In the genomic region with DNA sequence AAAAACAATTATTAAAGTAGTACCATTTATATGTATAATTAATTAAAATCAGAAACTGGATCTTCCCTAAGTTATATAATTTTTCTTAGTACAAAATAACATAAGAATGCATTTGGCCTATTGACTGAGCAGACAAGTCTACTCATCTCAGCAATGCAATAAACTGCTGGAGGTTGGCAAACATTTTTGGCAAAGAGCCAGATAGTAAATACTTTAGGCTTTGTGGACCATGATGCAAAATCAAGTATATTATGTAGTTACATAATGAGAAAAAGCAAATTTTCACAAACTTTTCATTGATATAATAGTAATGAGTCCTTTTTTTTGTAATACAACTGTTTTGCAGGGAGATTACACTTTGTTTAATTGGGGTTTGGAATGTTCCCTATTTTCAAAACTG, we compare ENCODE assay signal across 13 cellular contexts. TPM values are rescaled to one million over a fixed set of nuclear protein-coding genes. Genes with fewer than 3 reads are reported as not detected.
DNase-seq lines count a peak whose midpoint lies in the region; FAIRE-seq and TF ChIP-seq lines count a peak whose summit lies in the region.
"Had no signal": no experiment of that assay in that cellular context is flagged by ENCODE, and none has a peak within 500 bp of the region (broad histone marks: within the 10 kb centered on the region; RNA-seq: fewer than 3 reads in every experiment).

No MANE protein-coding gene starts in this region.

- no peaks in the 10 kb centered on the region for H3K27me3 ChIP-seq in endothelial cell of umbilical vein (ENCODE audit: control insufficient read depth in 2 of 2, insufficient read depth in 2 of 2, low read length in 2 of 2)
- H3K27me3 ChIP-seq: heart right ventricle had no signal

- H3K27me3 Mint-ChIP-seq in activated CD4-positive, alpha-beta memory T cell treated with anti-CD3 and anti-CD28 coated beads for 36 hours, result no peaks in the 10 kb centered on the region

- H3K9me1 ChIP-seq in endothelial cell of umbilical vein (replicated peaks; ENCODE audit: control insufficient read depth, extremely low read depth, insufficient read depth, low read length), result no peaks in the 10 kb centered on the region

- DNase-seq in NCI-H748 (lab: John Stamatoyannopoulos, UW; ENCODE audit: unreplicated experiment), result peak; percentile 6
- DNase-seq in NCI-H748 treated with DMSO at 0.1 percent for 48 hours (lab: John Stamatoyannopoulos, UW), result no peak
- peak; percentile 14 to 76 for DNase-seq in NCI-H446 (lab: John Stamatoyannopoulos, UW)
- DNase-seq in endothelial cell of umbilical vein (ENCODE audit: low read depth, low spot score), result peak; percentile 10
- peak; percentile 26 for DNase-seq in skeletal muscle cell (ENCODE audit: low read depth)
- no peak for DNase-seq in activated CD4-positive, alpha-beta memory T cell treated with anti-CD3 and anti-CD28 coated beads for 36 hours
- no peak for DNase-seq in HPDE6-E6E7 (ENCODE audit: extremely low spot score)
- DNase-seq in NOMO-1 treated with dmso at 0.1 percent for 144 hours (lab: John Stamatoyannopoulos, UW; ENCODE audit: unreplicated experiment), result no peak
- DNase-seq: AML-193; aorta; heart right ventricle; NCI-H1930; stimulated activated naive CD8-positive, alpha-beta T cell treated with anti-CD3 and anti-CD28 coated beads, Interleukin-15, Interleukin-2, amounts not matched to agents 100 U/mL and 50 U/mL, for 24 hours had no signal

- H3K27ac Mint-ChIP-seq in activated CD4-positive, alpha-beta memory T cell treated with anti-CD3 and anti-CD28 coated beads for 36 hours, result no peak overlapping the region

- H3K4me1 ChIP-seq in endothelial cell of umbilical vein (ENCODE audit: control insufficient read depth, extremely low read depth, insufficient read depth, low read length), result no peaks in the 10 kb centered on the region

- no peak overlapping the region for H3K27ac ChIP-seq in endothelial cell of umbilical vein (ENCODE audit: insufficient read depth, low read depth, low read length)
- H3K27ac ChIP-seq: heart right ventricle had no signal

- POLR2A ChIA-PET in endothelial cell of umbilical vein (lab: Charles Lee), result no interaction called here
- POLR2A ChIA-PET in activated CD4-positive, alpha-beta memory T cell treated with anti-CD3 and anti-CD28 coated beads for 36 hours (lab: Charles Lee), result no interaction called here

- no peaks in the 10 kb centered on the region for H3K79me2 ChIP-seq in endothelial cell of umbilical vein (ENCODE audit: control insufficient read depth, insufficient read depth, low read length)

- H3K4me3 Mint-ChIP-seq in activated CD4-positive, alpha-beta memory T cell treated with anti-CD3 and anti-CD28 coated beads for 36 hours, result no peak overlapping the region

- TF ChIP-seq POLR2A in endothelial cell of umbilical vein (IDR thresholded peaks at IDR 0.05; ENCODE audit: low read depth, low read length), result no peak

- FAIRE-seq in endothelial cell of umbilical vein (lab: Jason Lieb, UNC), result no peak

- BruUV-seq in endothelial cell of umbilical vein (replicated peaks; lab: Mats Ljungman, UMichigan), result no TSS peak

- no peak overlapping the region for H3K4me2 ChIP-seq in endothelial cell of umbilical vein (ENCODE audit: insufficient read depth, low read length)

- dilution Hi-C loops in endothelial cell of umbilical vein (cut with MboI; ENCODE audit: extremely low pct_ligation_motif_present, low sequenced_read_pairs), result no loop called here

- H2AFZ ChIP-seq in endothelial cell of umbilical vein (ENCODE audit: low read depth, low read length), result no peak overlapping the region

- no peaks in the 10 kb centered on the region for H3K9me3 ChIP-seq in endothelial cell of umbilical vein (replicated peaks; ENCODE audit: control insufficient read depth, insufficient read depth, low read length)
- H3K9me3 ChIP-seq: heart right ventricle had no signal

- H3K36me3 Mint-ChIP-seq in activated CD4-positive, alpha-beta memory T cell treated with anti-CD3 and anti-CD28 coated beads for 36 hours, result peaks cover 12% of the 10 kb centered on the region

- H3K4me3 ChIP-seq in endothelial cell of umbilical vein (replicated peaks in 1 of 3; ENCODE audit: insufficient read depth in 1 of 3, low read depth in 1 of 3, low read length in 3 of 3) (no peak overlapping the region), skeletal muscle cell (ENCODE audit: low read depth, low read length) (no peak overlapping the region)
- H3K4me3 ChIP-seq: heart right ventricle had no signal

- peaks cover 6% of the 10 kb centered on the region for H3K4me1 Mint-ChIP-seq in activated CD4-positive, alpha-beta memory T cell treated with anti-CD3 and anti-CD28 coated beads for 36 hours (ENCODE audit: low read depth)

- H4K20me1 ChIP-seq in endothelial cell of umbilical vein (replicated peaks; ENCODE audit: control insufficient read depth, extremely low read depth, insufficient read depth, low read length), result no peaks in the 10 kb centered on the region

- no peaks in the 10 kb centered on the region for H3K9me3 Mint-ChIP-seq in activated CD4-positive, alpha-beta memory T cell treated with anti-CD3 and anti-CD28 coated beads for 36 hours

- H3K36me3 ChIP-seq in endothelial cell of umbilical vein (ENCODE audit: control insufficient read depth in 2 of 2, extremely low read depth in 1 of 2, insufficient read depth in 2 of 2, low read length in 2 of 2), result peaks cover 0 to 6% of the 10 kb centered on the region in 2 experiments

- no peak overlapping the region for H3K9ac ChIP-seq in endothelial cell of umbilical vein (replicated peaks; ENCODE audit: extremely low read depth, insufficient read depth, low read length)

- intact Hi-C loops in endothelial cell of umbilical vein (cut with micrococcal nuclease), result no loop called here
- intact Hi-C loops in activated CD4-positive, alpha-beta memory T cell treated with anti-CD3 and anti-CD28 coated beads for 36 hours (cut with micrococcal nuclease), result no loop called here

- CTCF ChIA-PET in endothelial cell of umbilical vein (lab: Charles Lee), result no interaction called here
- CTCF ChIA-PET in activated CD4-positive, alpha-beta memory T cell treated with anti-CD3 and anti-CD28 coated beads for 36 hours (lab: Charles Lee), result no interaction called here

- TF ChIP-seq CTCF in endothelial cell of umbilical vein (IDR thresholded peaks at IDR 0.05; ENCODE audit: extremely low read depth in 1 of 2, insufficient read depth in 1 of 2, low read depth in 1 of 2, low read length in 2 of 2), result no peak

TF ChIP-seq in endothelial cell of umbilical vein, 7 proteins besides CTCF, POLR2A, EP300 and RAD21:
- TF ChIP-seq EZH2 (IDR thresholded peaks at IDR 0.05; ENCODE audit: borderline replicate concordance, low read depth, low read length, severe bottlenecking) (no peak), POLR2AphosphoS5 (IDR thresholded peaks at IDR 0.05; ENCODE audit: insufficient read depth, low read depth, low read length) (no peak), GATA2 (IDR thresholded peaks at IDR 0.05; ENCODE audit: insufficient read depth, insufficient read length, low read depth, low read length) (no peak), FOS (IDR thresholded peaks at IDR 0.05; ENCODE audit: borderline replicate concordance, insufficient read depth, low read length) (no peak)
- TF ChIP-seq, protein P1, sequence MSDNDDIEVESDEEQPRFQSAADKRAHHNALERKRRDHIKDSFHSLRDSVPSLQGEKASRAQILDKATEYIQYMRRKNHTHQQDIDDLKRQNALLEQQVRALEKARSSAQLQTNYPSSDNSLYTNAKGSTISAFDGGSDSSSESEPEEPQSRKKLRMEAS (IDR thresholded peaks at IDR 0.05; ENCODE audit: insufficient read depth, insufficient read length), result no peak
TF ChIP-seq in endothelial cell of umbilical vein: peak in this region for 0.

RNA-seq across cellular contexts. Expression of a gene that starts 30.9 kb away (rescaled TPM):
- total RNA-seq in endothelial cell of umbilical vein, result 57.6 and 60.6 TPM in 2 replicates
- polyA plus RNA-seq in endothelial cell of umbilical vein, result 20.3 and 26.7 TPM in 2 replicates
- polyA plus RNA-seq in endothelial cell of umbilical vein (2011; cell fraction: cytosol; rRNA removed), result 27.8 and 30.2 TPM in 2 replicates
- 10.7 and 17.2 TPM in 2 replicates for polyA plus RNA-seq in endothelial cell of umbilical vein (2011; cell fraction: nucleus; rRNA removed)
- 68.6 and 77.9 TPM in 2 replicates for polyA plus RNA-seq in endothelial cell of umbilical vein (2012)
- 16.6 and 17.2 TPM in 2 replicates for polyA minus RNA-seq in endothelial cell of umbilical vein
- 21.9 TPM for polyA minus RNA-seq in endothelial cell of umbilical vein (2011; cell fraction: cytosol; rRNA and poly(A)+ RNA removed)
- 22.0 and 26.8 TPM in 2 replicates for polyA minus RNA-seq in endothelial cell of umbilical vein (2011; cell fraction: nucleus; rRNA and poly(A)+ RNA removed)
- total RNA-seq in activated CD4-positive, alpha-beta memory T cell treated with anti-CD3 and anti-CD28 coated beads for 36 hours, result 100 to 1,000 TPM; 103 to 120 TPM

Comparison
In these comparisons a context has a peak if more than half of its experiments do, and no peak if none do; other contexts are left out.
1. DNase-seq: peak in NCI-H748 (single experiment), NCI-H446 (2 of 2), endothelial cell of umbilical vein (single experiment) and skeletal muscle cell (single experiment); none in NCI-H748 treated with DMSO at 0.1 percent for 48 hours (single experiment), activated CD4-positive, alpha-beta memory T cell treated with anti-CD3 and anti-CD28 coated beads for 36 hours (single experiment), HPDE6-E6E7 (single experiment) and NOMO-1 treated with dmso at 0.1 percent for 144 hours (single experiment).